15 cellular contexts compared by ENCODE assay signal in genomic region chr15:90213818-90214204, GRCh38. TPM values are rescaled to one million over a fixed set of nuclear protein-coding genes. Genes with fewer than 3 reads are reported as not detected.
DNase-seq lines count a peak whose midpoint lies in the region; ATAC-seq, FAIRE-seq and TF ChIP-seq lines count a peak whose summit lies in the region.
"Had no signal": no experiment of that assay in that cellular context is flagged by ENCODE, and none has a peak within 500 bp of the region (broad histone marks: within the 10 kb centered on the region; RNA-seq: fewer than 3 reads in every experiment).

No MANE protein-coding gene starts in this region.

- peak overlapping the region in 3 of 11 experiments; percentile 3 to 21 (median 7); a peak in 1 of 22 replicates for H3K27ac ChIP-seq in BLaER1 treated with 17β-estradiol and CSF1 and Interleukin-3, amounts not matched to agents 10 nM and 100 nM
- peak overlapping the region; percentile 58 to 78 (median 72) for H3K27ac ChIP-seq in pancreas

- no peak overlapping the region for H3K4me3 ChIP-seq in BLaER1 treated with 17β-estradiol and CSF1 and Interleukin-3, amounts not matched to agents 10 nM and 100 nM
- no peak overlapping the region for H3K4me3 ChIP-seq in pancreas

- DNase-seq in NCI-H524 treated with DMSO at 0.1 percent for 48 hours (lab: John Stamatoyannopoulos, UW) (peak; percentile 52), pancreas (peak in 2 of 6 donors; percentile 44 to 52), head of caudate nucleus (no peak), Ammon's horn (ENCODE audit: low spot score) (no peak), cerebellar nuclear complex (lab: John Stamatoyannopoulos, UW) (no peak)
- DNase-seq in activated CD4-positive, alpha-beta T cell treated with anti-CD3 and anti-CD28 coated beads for 1 hour, result no peak
- DNase-seq: activated CD8-positive, alpha-beta T cell treated with anti-CD3 and anti-CD28 coated beads, Interleukin-2, amount 10 ng/mL, durations not matched to agents 7 days and 5 days; activated gamma-delta T cell treated with Interleukin-2 at 50 U/mL for 16 hours; NCI-H446; occipital lobe; RPMI8226; stimulated activated CD4-positive, alpha-beta T cell treated with anti-CD3 and anti-CD28 coated beads, Interleukin-15, amount 100 ng/mL, for 24 hours had no signal

- no peaks in the 10 kb centered on the region for H3K9me3 ChIP-seq in BLaER1 treated with 17β-estradiol and CSF1 and Interleukin-3, amounts not matched to agents 10 nM and 100 nM (replicated peaks in 1 of 11)
- H3K9me3 ChIP-seq in pancreas, result no peaks in the 10 kb centered on the region

- H3K4me1 ChIP-seq in BLaER1 treated with 17β-estradiol and CSF1 and Interleukin-3, amounts not matched to agents 10 nM and 100 nM, result peaks cover 57 to 65% (median 64%) of the 10 kb centered on the region in 10 experiments
- peaks cover 35 to 47% (median 39%) of the 10 kb centered on the region in 3 donors for H3K4me1 ChIP-seq in pancreas

- H3K27me3 ChIP-seq in BLaER1 treated with 17β-estradiol and CSF1 and Interleukin-3, amounts not matched to agents 10 nM and 100 nM, result no peaks in the 10 kb centered on the region
- no peaks in the 10 kb centered on the region for H3K27me3 ChIP-seq in pancreas

- peaks cover 0 to 76% (median 36%) of the 10 kb centered on the region in 11 experiments; a peak in 19 of 22 replicates for H3K36me3 ChIP-seq in BLaER1 treated with 17β-estradiol and CSF1 and Interleukin-3, amounts not matched to agents 10 nM and 100 nM
- H3K36me3 ChIP-seq in pancreas, result peaks cover 0 to 15% (median 3%) of the 10 kb centered on the region in 3 donors

- 29% methylated on average over 11 of the region's 11 CpGs for WGBS in pancreas, 2 donors

- ATAC-seq in esophagus mucosa, result peak; percentile 1
- ATAC-seq in pancreas, result peak in 2 of 4 donors; percentile 13 to 39
- ATAC-seq: activated CD8-positive, alpha-beta T cell treated with anti-CD3 and anti-CD28 coated beads, Interleukin-2, amount 10 ng/mL, durations not matched to agents 7 days and 5 days had no signal

- H3K9ac ChIP-seq in BLaER1 treated with 17β-estradiol and CSF1 and Interleukin-3, amounts not matched to agents 10 nM and 100 nM, result peak overlapping the region in 4 of 11 experiments; percentile 3 to 26 (median 9); a peak in 1 of 22 replicates

- no peak for FAIRE-seq in pancreas (lab: Jason Lieb, UNC)
- FAIRE-seq: urothelium cell line had no signal

- intact Hi-C loops in pancreas (cut with DNase I), result no loop called here
- intact Hi-C loops in head of caudate nucleus (cut with DNase I), result no loop called here

- TF ChIP-seq CTCF in pancreas (IDR thresholded peaks at IDR 0.05), result no peak

- H4K20me1 ChIP-seq in BLaER1 treated with 17β-estradiol and CSF1 and Interleukin-3, amounts not matched to agents 10 nM and 100 nM, result peaks cover 6 to 92% (median 42%) of the 10 kb centered on the region in 11 experiments; a peak in 16 of 22 replicates

- peak overlapping the region; percentile 38 to 94 (median 83) for H3K4me2 ChIP-seq in BLaER1 treated with 17β-estradiol and CSF1 and Interleukin-3, amounts not matched to agents 10 nM and 100 nM

RNA-seq across cellular contexts. Expression of gene SEMA4B, which starts 12.7 kb away (rescaled TPM):
- total RNA-seq in esophagus mucosa, result 216 TPM
- total RNA-seq in pancreas, result 10 to 100 TPM; 33.1 to 63.9 (median 38.4) TPM
- polyA plus RNA-seq in pancreas, result 10 to 100 TPM; 32.5 to 39.3 TPM

RNA-seq across cellular contexts. Expression of gene CIB1, which starts 19.9 kb away (rescaled TPM):
- total RNA-seq in esophagus mucosa, result 118 TPM
- total RNA-seq in pancreas, result 10 to 100 TPM; 70.4 to 88.6 (median 79.3) TPM
- polyA plus RNA-seq in pancreas, result 100 to 1,000 TPM; 153 to 162 TPM

RNA-seq across cellular contexts. Expression of gene GDPGP1, which starts 20.2 kb away (rescaled TPM):
- 6.5 TPM for total RNA-seq in esophagus mucosa
- 1 to 10 TPM; 2.6 to 7.0 (median 4.4) TPM for total RNA-seq in pancreas
- polyA plus RNA-seq in pancreas, result 1 to 10 TPM; 2.0 to 3.3 TPM

RNA-seq across cellular contexts. Expression of gene TTLL13, which starts 35.5 kb away (rescaled TPM):
- total RNA-seq in esophagus mucosa, result not detected
- under 1 TPM in 4 of 6 donors, not detected in 2; 0.19 to 0.46 (median 0.35) TPM for total RNA-seq in pancreas
- 1 to 10 TPM; 1.3 to 2.4 TPM for polyA plus RNA-seq in pancreas

RNA-seq across cellular contexts. Expression of gene NGRN, which starts 51.7 kb away (rescaled TPM):
- total RNA-seq in esophagus mucosa (41.0 TPM), pancreas (10 to 100 TPM; 19.3 to 37.7 (median 26.9) TPM)
- 10 to 100 TPM; 25.0 to 46.8 TPM for polyA plus RNA-seq in pancreas
